In the genomic region with DNA sequence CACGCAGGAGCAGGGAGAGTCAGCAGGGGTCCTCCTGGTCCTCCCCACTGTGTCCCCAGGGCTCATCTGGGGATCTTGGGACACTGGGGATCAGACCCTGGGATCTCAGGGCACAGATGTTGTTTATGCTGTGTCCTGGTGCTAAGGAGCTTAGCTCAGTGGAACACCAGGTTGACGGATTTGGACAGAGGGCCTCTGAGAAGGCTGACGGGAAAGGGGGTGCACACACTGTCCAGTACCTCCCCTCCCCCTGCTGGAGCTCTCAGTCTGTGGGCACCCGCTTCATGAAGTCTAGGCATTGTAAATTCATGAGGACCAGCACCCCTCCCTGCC, we compare ENCODE assay signal across 26 cellular contexts. TPM values are rescaled to one million over a fixed set of nuclear protein-coding genes. Genes with fewer than 3 reads are reported as not detected.
"Had no signal": no experiment of that assay in that cellular context is flagged by ENCODE, and none has a peak within 500 bp of the region (broad histone marks: within the 10 kb centered on the region; RNA-seq: fewer than 3 reads in every experiment).

No MANE protein-coding gene starts in this region.

- H3K27me3 ChIP-seq: left lung, right lobe of liver, tibial artery had no signal

- FAIRE-seq: endothelial cell of umbilical vein had no signal

- H3K79me2 ChIP-seq: parathyroid adenoma had no signal

- H3K4me1 ChIP-seq: right lobe of liver had no signal

- ATAC-seq: activated naive CD8-positive, alpha-beta T cell treated with anti-CD3 and anti-CD28 coated beads, Interleukin-2, amount 50 U/mL, for 24 hours; activated T-cell treated with anti-CD3 and anti-CD28 coated beads, Interleukin-2, amount 50 U/mL, for 72 hours; esophagus mucosa; left lung; naive thymus-derived CD8-positive, alpha-beta T cell; right lobe of liver; stimulated activated effector memory CD8-positive, alpha-beta T cell treated with anti-CD3 and anti-CD28 coated beads, Interleukin-12 subunit alpha, Interleukin-12 subunit beta, amount 100 ng/mL, for 72 hours; T-cell had no signal

- H2AFZ ChIP-seq: parathyroid adenoma had no signal

- H3K4me3 ChIP-seq: left lung, lung, right lobe of liver, skin epidermis, tibial artery had no signal

- H3K9me3 ChIP-seq: left lung, right lobe of liver, tibial artery had no signal

- H3K9ac ChIP-seq: parathyroid adenoma had no signal

- DNase-seq: activated B cell treated with CpG ODN at 0.5 μM for 24 hours; activated CD4-positive, alpha-beta T cell treated with anti-CD3 and anti-CD28 coated beads for 4 hours; activated CD4-positive, alpha-beta T cell treated with anti-CD3 and anti-CD28 coated beads, Interleukin-2, amount 50 U/mL, for 48 hours; activated effector memory CD4-positive, alpha-beta T cell treated with anti-CD3 and anti-CD28 coated beads, Interleukin-2, amount 50 U/mL, for 16 hours; activated naive CD4-positive, alpha-beta T cell treated with anti-CD3 and anti-CD28 coated beads, Interleukin-2, amount 10 ng/mL, durations not matched to agents 7 days and 5 days; activated naive CD8-positive, alpha-beta T cell treated with anti-CD3 and anti-CD28 coated beads, Interleukin-2, amount 50 U/mL, for 24 hours; activated T-cell treated with anti-CD3 and anti-CD28 coated beads, Interleukin-2, amount 50 U/mL, for 72 hours; effector CD8-positive, alpha-beta T cell; foreskin melanocyte; immature natural killer cell; right lobe of liver; stimulated activated CD4-positive, alpha-beta T cell treated with anti-CD3 and anti-CD28 coated beads, Interleukin-1b, Interleukin-23, amount 100 ng/mL, for 48 hours; stimulated activated naive CD8-positive, alpha-beta T cell treated with anti-CD3 and anti-CD28 coated beads, Interleukin-15, amount 100 ng/mL, for 72 hours; T-cell; tibial artery had no signal

- H3K36me3 ChIP-seq: left lung, right lobe of liver, tibial artery had no signal

- H3K27ac ChIP-seq: left lung, parathyroid adenoma, right lobe of liver, skin epidermis, tibial artery had no signal

RNA-seq across cellular contexts. Expression of a gene that starts 21.9 kb away (rescaled TPM):
- total RNA-seq: activated B cell treated with CpG ODN at 0.5 μM for 24 hours; naive thymus-derived CD8-positive, alpha-beta T cell had no signal
- polyA plus RNA-seq: immature natural killer cell; naive thymus-derived CD8-positive, alpha-beta T cell had no signal

RNA-seq across cellular contexts. Expression of a gene that starts 58.2 kb away (rescaled TPM):
- total RNA-seq: activated B cell treated with CpG ODN at 0.5 μM for 24 hours; activated T-cell treated with anti-CD3 and anti-CD28 coated beads, Interleukin-2, amount 50 U/mL, for 72 hours; cardiac septum; kidney epithelial cell; left lung; lung; naive thymus-derived CD8-positive, alpha-beta T cell; ureter had no signal
- polyA plus RNA-seq: endothelial cell of umbilical vein; immature natural killer cell; naive thymus-derived CD8-positive, alpha-beta T cell had no signal
